ENCODE assay signal across 9 cellular contexts in the genomic region with DNA sequence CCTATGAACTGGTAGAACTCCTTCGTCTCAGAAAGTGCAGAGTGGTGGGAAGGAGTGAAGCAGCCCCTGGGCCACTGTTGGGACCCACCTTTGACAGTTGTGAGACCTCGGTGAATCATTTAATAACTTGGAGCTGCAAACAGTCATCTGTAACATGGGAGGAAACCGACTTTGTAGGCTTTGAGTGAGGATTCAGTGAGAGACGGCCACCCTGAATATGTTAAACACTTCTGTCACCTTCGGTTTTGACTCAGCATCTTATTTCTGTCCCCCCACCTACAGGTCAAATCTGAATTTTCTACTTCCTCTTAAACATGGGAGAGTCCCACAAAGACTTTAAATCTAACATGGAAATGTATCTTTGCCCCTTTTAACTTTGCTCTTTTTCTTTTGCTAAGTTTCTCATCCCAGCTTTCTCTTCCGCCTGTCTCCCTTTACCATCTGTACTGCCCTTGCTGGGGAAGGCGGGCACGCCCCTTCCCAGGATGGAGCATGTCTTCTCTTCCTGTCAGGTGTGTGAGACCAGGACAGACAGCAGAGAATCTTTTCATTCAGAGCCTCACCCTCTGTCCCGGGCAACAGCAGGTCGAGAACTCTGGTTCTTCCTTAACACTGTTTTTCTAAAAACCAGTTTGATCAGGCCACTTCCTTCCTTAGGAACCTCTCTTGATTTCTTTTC. TPM values are rescaled to one million over a fixed set of nuclear protein-coding genes. Genes with fewer than 3 reads are reported as not detected.
DNase-seq lines count a peak whose midpoint lies in the region; ATAC-seq and TF ChIP-seq lines count a peak whose summit lies in the region.
"Had no signal": no experiment of that assay in that cellular context is flagged by ENCODE, and none has a peak within 500 bp of the region (broad histone marks: within the 10 kb centered on the region; RNA-seq: fewer than 3 reads in every experiment).

No MANE protein-coding gene starts in this region.

- H3K4me3 Mint-ChIP-seq in H9, result no peak overlapping the region

- no peak overlapping the region for H3K14ac ChIP-seq in H9 (ENCODE audit: insufficient read depth, low read length)

- H3K36me3 ChIP-seq in OCI-LY3 (replicated peaks; ENCODE audit: low read depth, low read length), result peaks cover 67% of the 10 kb centered on the region
- H3K36me3 ChIP-seq in mammary epithelial cell (ENCODE audit: insufficient read depth, low read length), result peaks cover 36% of the 10 kb centered on the region
- H3K36me3 ChIP-seq in colonic mucosa, result peaks cover 4% of the 10 kb centered on the region

- H3K4ac ChIP-seq in H9 (ENCODE audit: low read depth, low read length), result no peak overlapping the region

- H3K23ac ChIP-seq in H9 (ENCODE audit: insufficient read length, low read depth, low read length), result no peak overlapping the region

- H2BK20ac ChIP-seq in H9 (ENCODE audit: low read depth, low read length, poor library complexity, severe bottlenecking), result no peak overlapping the region

- intact Hi-C loops in Right ventricle myocardium inferior (cut with DNase I), result no loop called here
- intact Hi-C loops in mammary epithelial cell (cut with micrococcal nuclease), result no loop called here
- intact Hi-C loops in colonic mucosa (cut with DNase I), result no loop called here

- no peak overlapping the region for H3K4me2 ChIP-seq in H9 (ENCODE audit: insufficient read depth, insufficient read length, low read length)
- H3K4me2 ChIP-seq in OCI-LY3 (ENCODE audit: low read length), result peak overlapping the region; percentile 95
- H3K4me2 ChIP-seq in mammary epithelial cell (ENCODE audit: insufficient read depth, low read depth, low read length), result no peak overlapping the region

- no peak overlapping the region for H2BK5ac ChIP-seq in H9 (ENCODE audit: insufficient read length, low read length)

- no peak overlapping the region for H4K8ac ChIP-seq in H9 (replicated peaks; ENCODE audit: insufficient read length, low read depth, low read length)

- H3K4me1 ChIP-seq in H9 (ENCODE audit: insufficient read depth, low read length), result no peaks in the 10 kb centered on the region
- H3K4me1 ChIP-seq in OCI-LY3 (ENCODE audit: low read length), result peaks cover 59% of the 10 kb centered on the region
- H3K4me1 ChIP-seq in mammary epithelial cell (ENCODE audit: insufficient read depth, low read length), result no peaks in the 10 kb centered on the region
- H3K4me1 ChIP-seq in colonic mucosa, result no peaks in the 10 kb centered on the region

- in situ Hi-C loops in mammary epithelial cell (cut with MboI; ENCODE audit: low sequenced_read_pairs in 2 of 2), result no loop called here

- H2AK5ac ChIP-seq in H9 (ENCODE audit: insufficient read length, low read length), result no peak overlapping the region

- H3K23me2 ChIP-seq in H9 (ENCODE audit: insufficient read length, low read depth, low read length, poor library complexity, severe bottlenecking), result no peaks in the 10 kb centered on the region

- BruUV-seq in mammary epithelial cell (replicated peaks; lab: Mats Ljungman, UMichigan), result no TSS peak

- H3K27ac Mint-ChIP-seq in H9, result peak overlapping the region in 2 of 3 experiments; percentile 58 to 59; a peak in 3 of 7 replicates

- H2BK15ac ChIP-seq in H9 (ENCODE audit: low read depth, low read length), result no peak overlapping the region

- no CpG with 5 or more reads among the region's 10 CpGs for WGBS in H9 (ENCODE audit: extremely low coverage, insufficient read length, low lambda C conversion rate)
- WGBS in mammary epithelial cell (ENCODE audit: low coverage, missing lambda C conversion rate), result 95% methylated on average over 8 of the region's 10 CpGs

- TF ChIP-seq CTCF in H9 (conservative IDR thresholded peaks at IDR 0.05), result no peak
- TF ChIP-seq CTCF in OCI-LY3 (IDR thresholded peaks at IDR 0.05; ENCODE audit: low read depth, low read length), result no peak
- no peak for TF ChIP-seq CTCF in mammary epithelial cell (conservative IDR thresholded peaks at IDR 0.05 in 1 of 2, IDR thresholded peaks at IDR 0.05 in 1 of 2; ENCODE audit: extremely low read depth in 1 of 2, insufficient read depth in 1 of 2, low read depth in 1 of 2, low read length in 2 of 2)
- TF ChIP-seq CTCF in colonic mucosa (IDR thresholded peaks at IDR 0.05), result no peak

- no peaks in the 10 kb centered on the region for H3K9me3 Mint-ChIP-seq in H9

- peak overlapping the region; percentile 69 for H3K4me3 ChIP-seq in OCI-LY3 (ENCODE audit: low read length)
- no peak overlapping the region for H3K4me3 ChIP-seq in mammary epithelial cell (replicated peaks in 1 of 3; ENCODE audit: insufficient read depth in 1 of 3, low read depth in 2 of 3, low read length in 3 of 3)
- H3K4me3 ChIP-seq in colonic mucosa, result no peak overlapping the region

- H3K79me1 ChIP-seq in H9 (ENCODE audit: insufficient read depth, low read depth, low read length, poor library complexity, severe bottlenecking), result no peaks in the 10 kb centered on the region

- dilution Hi-C loops in mammary epithelial cell (cut with HindIII; ENCODE audit: low sequenced_read_pairs), result no loop called here

- H3K79me2 ChIP-seq in H9 (ENCODE audit: insufficient read depth, low read length) (no peaks in the 10 kb centered on the region), OCI-LY3 (ENCODE audit: low read length) (peaks cover 3% of the 10 kb centered on the region; the same call in 1 of the 2 replicates), mammary epithelial cell (ENCODE audit: insufficient read depth, low read length) (no peaks in the 10 kb centered on the region)

- ATAC-seq in GM19023 (IDR thresholded peaks at IDR 0.05; ENCODE audit: unreplicated experiment) (peak; percentile 92), Right ventricle myocardium inferior (no peak)

- peaks cover 0 to 3% of the 10 kb centered on the region in 2 experiments; a peak in 1 of 4 replicates for H3K4me1 Mint-ChIP-seq in H9

- H2BK12ac ChIP-seq in H9 (ENCODE audit: insufficient read length, low read depth, low read length), result no peak overlapping the region

- H3K18ac ChIP-seq in H9 (ENCODE audit: insufficient read length, low read depth, low read length), result no peak overlapping the region

- H3K27me3 Mint-ChIP-seq in H9 (ENCODE audit: low read depth), result no peaks in the 10 kb centered on the region

- no peak overlapping the region for H2BK120ac ChIP-seq in H9 (ENCODE audit: low read depth, low read length, poor library complexity, severe bottlenecking)

- H3K9me3 ChIP-seq in H9 (ENCODE audit: control insufficient read depth, low read depth, low read length) (no peaks in the 10 kb centered on the region), OCI-LY3 (ENCODE audit: insufficient read depth, low read length) (no peaks in the 10 kb centered on the region), mammary epithelial cell (replicated peaks; ENCODE audit: insufficient read depth, low read length) (no peaks in the 10 kb centered on the region), colonic mucosa (no peaks in the 10 kb centered on the region)

- DNase-seq in H9 (no peak), Right ventricle myocardium inferior (ENCODE audit: missing footprints) (no peak), mammary epithelial cell (no peak), NCI-H2196 (lab: John Stamatoyannopoulos, UW; ENCODE audit: unreplicated experiment) (no peak), colonic mucosa (no peak)
- DNase-seq in stimulated activated CD4-positive, alpha-beta T cell treated with anti-CD3 and anti-CD28 coated beads, Interleukin-2, amount 100 ng/mL, for 24 hours, result peak; percentile 21 to 37
- DNase-seq: Right ventricle myocardium superior had no signal

- H4K20me1 ChIP-seq in H9 (ENCODE audit: control insufficient read depth, insufficient read depth, insufficient read length) (no peaks in the 10 kb centered on the region), OCI-LY3 (ENCODE audit: insufficient read depth, low read length) (no peaks in the 10 kb centered on the region), mammary epithelial cell (ENCODE audit: insufficient read depth, low read length) (no peaks in the 10 kb centered on the region)

- H3K56ac ChIP-seq in H9 (ENCODE audit: insufficient read length, low read depth, low read length), result no peak overlapping the region

- no peak overlapping the region for H3T11ph ChIP-seq in H9 (ENCODE audit: low read length)

- H3K27ac ChIP-seq in H9 (ENCODE audit: insufficient read length, low read depth, low read length) (no peak overlapping the region), OCI-LY3 (ENCODE audit: low read length) (peak overlapping the region; percentile 93), mammary epithelial cell (ENCODE audit: insufficient read depth, low read depth, low read length) (no peak overlapping the region), colonic mucosa (no peak overlapping the region)

- no peak overlapping the region for H4K5ac ChIP-seq in H9 (ENCODE audit: insufficient read length, low read depth, low read length)

- H4K91ac ChIP-seq in H9 (ENCODE audit: insufficient read length, low read depth, low read length), result no peak overlapping the region

- CTCF ChIA-PET in mammary epithelial cell (lab: Charles Lee; ENCODE audit: low non-redundant PET), result no interaction called here

- H3K36me3 Mint-ChIP-seq in H9 (ENCODE audit: insufficient read depth in 1 of 3, low read depth in 3 of 3), result peaks cover 32 to 95% (median 82%) of the 10 kb centered on the region in 3 experiments; a peak in 6 of 7 replicates

- H3K27me3 ChIP-seq in H9 (ENCODE audit: insufficient read depth, low read length) (no peaks in the 10 kb centered on the region), OCI-LY3 (ENCODE audit: low read depth, low read length) (no peaks in the 10 kb centered on the region), mammary epithelial cell (ENCODE audit: insufficient read depth, low read length) (no peaks in the 10 kb centered on the region), colonic mucosa (no peaks in the 10 kb centered on the region)

- H2AFZ ChIP-seq in H9 (ENCODE audit: low read length) (no peak overlapping the region), OCI-LY3 (ENCODE audit: low read depth, low read length) (no peak overlapping the region), mammary epithelial cell (ENCODE audit: low read depth, low read length) (no peak overlapping the region)

- H3K9ac ChIP-seq in H9 (ENCODE audit: extremely low read depth, insufficient read length, low read length) (no peak overlapping the region), OCI-LY3 (ENCODE audit: low read length) (peak overlapping the region; percentile 61), mammary epithelial cell (ENCODE audit: insufficient read depth, low read length) (no peak overlapping the region), colonic mucosa (ENCODE audit: low read depth in 2 of 2, low read length in 2 of 2) (no peak overlapping the region)

RNA-seq across cellular contexts. Expression of gene ZC3H14, which starts 37.1 kb away (rescaled TPM):
- total RNA-seq in H9 (2021) (90.6 and 93.4 TPM in 2 replicates), Right ventricle myocardium inferior (38.3 TPM), mammary epithelial cell (10 to 100 TPM; 60.7 to 70.3 TPM), colonic mucosa (10 to 100 TPM; 52.6 to 54.3 TPM)
- 79.0 TPM for polyA plus RNA-seq in mammary epithelial cell
- 84.2 TPM for polyA minus RNA-seq in mammary epithelial cell

RNA-seq across cellular contexts. Expression of gene PTPN21, which starts 45.1 kb away (rescaled TPM):
- total RNA-seq in H9 (2021) (12.9 and 14.3 TPM in 2 replicates), Right ventricle myocardium inferior (30.8 TPM), mammary epithelial cell (10 to 100 TPM; 10.0 to 22.8 TPM), colonic mucosa (10 to 100 TPM; 22.2 to 23.6 TPM)
- 6.5 TPM for polyA plus RNA-seq in mammary epithelial cell
- 12.2 TPM for polyA minus RNA-seq in mammary epithelial cell

Comparison
In these comparisons a context has a peak if more than half of its experiments do, and no peak if none do; other contexts are left out.
1. DNase-seq: peak in stimulated activated CD4-positive, alpha-beta T cell treated with anti-CD3 and anti-CD28 coated beads, Interleukin-2, amount 100 ng/mL, for 24 hours (2 of 2); none in H9 (single experiment), Right ventricle myocardium inferior (single experiment), mammary epithelial cell (single experiment), NCI-H2196 (single experiment) and colonic mucosa (single experiment).